In genomic region chr16:48430890-48431289, GRCh38 we compare ENCODE assay signal across 1 cellular context.
TF ChIP-seq lines count a peak whose summit lies in the region.

No MANE protein-coding gene starts in this region.

TF ChIP-seq in GM23338, 12 proteins besides CTCF, POLR2A, EP300 and RAD21 (continued from another document):
- TF ChIP-seq, protein P1, sequence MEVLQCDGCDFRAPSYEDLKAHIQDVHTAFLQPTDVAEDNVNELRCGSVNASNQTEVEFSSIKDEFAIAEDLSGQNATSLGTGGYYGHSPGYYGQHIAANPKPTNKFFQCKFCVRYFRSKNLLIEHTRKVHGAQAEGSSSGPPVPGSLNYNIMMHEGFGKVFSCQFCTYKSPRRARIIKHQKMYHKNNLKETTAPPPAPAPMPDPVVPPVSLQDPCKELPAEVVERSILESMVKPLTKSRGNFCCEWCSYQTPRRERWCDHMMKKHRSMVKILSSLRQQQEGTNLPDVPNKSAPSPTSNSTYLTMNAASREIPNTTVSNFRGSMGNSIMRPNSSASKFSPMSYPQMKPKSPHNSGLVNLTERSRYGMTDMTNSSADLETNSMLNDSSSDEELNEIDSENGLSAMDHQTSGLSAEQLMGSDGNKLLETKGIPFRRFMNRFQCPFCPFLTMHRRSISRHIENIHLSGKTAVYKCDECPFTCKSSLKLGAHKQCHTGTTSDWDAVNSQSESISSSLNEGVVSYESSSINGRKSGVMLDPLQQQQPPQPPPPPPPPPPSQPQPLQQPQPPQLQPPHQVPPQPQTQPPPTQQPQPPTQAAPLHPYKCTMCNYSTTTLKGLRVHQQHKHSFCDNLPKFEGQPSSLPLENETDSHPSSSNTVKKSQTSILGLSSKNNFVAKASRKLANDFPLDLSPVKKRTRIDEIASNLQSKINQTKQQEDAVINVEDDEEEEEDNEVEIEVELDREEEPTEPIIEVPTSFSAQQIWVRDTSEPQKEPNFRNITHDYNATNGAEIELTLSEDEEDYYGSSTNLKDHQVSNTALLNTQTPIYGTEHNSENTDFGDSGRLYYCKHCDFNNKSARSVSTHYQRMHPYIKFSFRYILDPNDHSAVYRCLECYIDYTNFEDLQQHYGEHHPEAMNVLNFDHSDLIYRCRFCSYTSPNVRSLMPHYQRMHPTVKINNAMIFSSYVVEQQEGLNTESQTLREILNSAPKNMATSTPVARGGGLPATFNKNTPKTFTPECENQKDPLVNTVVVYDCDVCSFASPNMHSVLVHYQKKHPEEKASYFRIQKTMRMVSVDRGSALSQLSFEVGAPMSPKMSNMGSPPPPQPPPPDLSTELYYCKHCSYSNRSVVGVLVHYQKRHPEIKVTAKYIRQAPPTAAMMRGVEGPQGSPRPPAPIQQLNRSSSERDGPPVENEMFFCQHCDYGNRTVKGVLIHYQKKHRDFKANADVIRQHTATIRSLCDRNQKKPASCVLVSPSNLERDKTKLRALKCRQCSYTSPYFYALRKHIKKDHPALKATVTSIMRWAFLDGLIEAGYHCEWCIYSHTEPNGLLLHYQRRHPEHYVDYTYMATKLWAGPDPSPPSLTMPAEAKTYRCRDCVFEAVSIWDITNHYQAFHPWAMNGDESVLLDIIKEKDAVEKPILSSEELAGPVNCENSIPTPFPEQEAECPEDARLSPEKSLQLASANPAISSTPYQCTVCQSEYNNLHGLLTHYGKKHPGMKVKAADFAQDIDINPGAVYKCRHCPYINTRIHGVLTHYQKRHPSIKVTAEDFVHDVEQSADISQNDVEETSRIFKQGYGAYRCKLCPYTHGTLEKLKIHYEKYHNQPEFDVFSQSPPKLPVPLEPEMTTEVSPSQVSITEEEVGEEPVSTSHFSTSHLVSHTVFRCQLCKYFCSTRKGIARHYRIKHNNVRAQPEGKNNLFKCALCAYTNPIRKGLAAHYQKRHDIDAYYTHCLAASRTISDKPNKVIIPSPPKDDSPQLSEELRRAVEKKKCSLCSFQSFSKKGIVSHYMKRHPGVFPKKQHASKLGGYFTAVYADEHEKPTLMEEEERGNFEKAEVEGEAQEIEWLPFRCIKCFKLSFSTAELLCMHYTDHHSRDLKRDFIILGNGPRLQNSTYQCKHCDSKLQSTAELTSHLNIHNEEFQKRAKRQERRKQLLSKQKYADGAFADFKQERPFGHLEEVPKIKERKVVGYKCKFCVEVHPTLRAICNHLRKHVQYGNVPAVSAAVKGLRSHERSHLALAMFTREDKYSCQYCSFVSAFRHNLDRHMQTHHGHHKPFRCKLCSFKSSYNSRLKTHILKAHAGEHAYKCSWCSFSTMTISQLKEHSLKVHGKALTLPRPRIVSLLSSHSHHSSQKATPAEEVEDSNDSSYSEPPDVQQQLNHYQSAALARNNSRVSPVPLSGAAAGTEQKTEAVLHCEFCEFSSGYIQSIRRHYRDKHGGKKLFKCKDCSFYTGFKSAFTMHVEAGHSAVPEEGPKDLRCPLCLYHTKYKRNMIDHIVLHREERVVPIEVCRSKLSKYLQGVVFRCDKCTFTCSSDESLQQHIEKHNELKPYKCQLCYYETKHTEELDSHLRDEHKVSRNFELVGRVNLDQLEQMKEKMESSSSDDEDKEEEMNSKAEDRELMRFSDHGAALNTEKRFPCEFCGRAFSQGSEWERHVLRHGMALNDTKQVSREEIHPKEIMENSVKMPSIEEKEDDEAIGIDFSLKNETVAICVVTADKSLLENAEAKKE (CRISPR knock-in tag; IDR thresholded peaks at IDR 0.05), result no peak
- no peak for TF ChIP-seq REST (IDR thresholded peaks at IDR 0.05; ENCODE audit: unreplicated experiment)
